In the genomic region with DNA sequence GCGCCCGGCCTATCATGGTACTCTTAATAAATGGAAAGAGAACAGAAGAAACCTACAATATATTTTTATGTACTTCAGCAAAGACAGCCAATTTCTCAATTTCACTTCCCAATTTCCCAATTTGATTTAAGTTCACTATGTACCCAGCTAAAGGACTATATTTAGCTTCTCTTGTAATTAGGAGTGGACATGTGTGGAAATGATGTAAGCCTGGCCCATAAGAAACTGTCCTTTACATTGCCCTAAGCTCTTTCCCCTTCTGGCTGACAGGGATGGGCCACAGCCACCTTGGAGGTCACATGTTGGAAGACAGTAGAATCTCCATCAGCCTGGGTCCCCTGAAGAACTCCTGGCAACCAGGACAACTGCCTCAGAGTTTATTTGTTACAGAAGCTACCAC, we compare ENCODE assay signal across 21 cellular contexts. TPM values are rescaled to one million over a fixed set of nuclear protein-coding genes. Genes with fewer than 3 reads are reported as not detected.
DNase-seq lines count a peak whose midpoint lies in the region; ATAC-seq lines count a peak whose summit lies in the region.
"Had no signal": no experiment of that assay in that cellular context is flagged by ENCODE, and none has a peak within 500 bp of the region (broad histone marks: within the 10 kb centered on the region; RNA-seq: fewer than 3 reads in every experiment).

No MANE protein-coding gene starts in this region.

- ATAC-seq in central memory CD8-positive, alpha-beta T cell (replicated peaks; ENCODE audit: extremely low read depth, poor library complexity, severe bottlenecking) = no peak
- ATAC-seq: activated CD4-positive, CD25-positive, alpha-beta regulatory T cell treated with anti-CD3 and anti-CD28 coated beads, Interleukin-2, amount 50 U/mL, for 24 hours; activated T-cell treated with anti-CD3 and anti-CD28 coated beads, Interleukin-2, amount 50 U/mL, for 4 hours; SK-N-SH treated with all-trans-retinoic acid at 6 μM for 48 hours had no signal

- H3K36me3 Mint-ChIP-seq in central memory CD8-positive, alpha-beta T cell (ENCODE audit: insufficient read depth) = peaks cover 54% of the 10 kb centered on the region
- peaks cover 8 to 55% (median 11%) of the 10 kb centered on the region in 3 donors for H3K36me3 Mint-ChIP-seq in immature natural killer cell

- DNase-seq in NOMO-1 (lab: John Stamatoyannopoulos, UW; ENCODE audit: unreplicated experiment in 2 of 2) (peak; percentile 63 to 88), pons (ENCODE audit: low spot score) (peak; percentile 20), immature natural killer cell (no peak), activated gamma-delta T cell (lab: John Stamatoyannopoulos, UW) (no peak)
- DNase-seq in central memory CD8-positive, alpha-beta T cell (ENCODE audit: low spot score in 2 of 2) = no peak
- DNase-seq: activated naive CD4-positive, alpha-beta T cell treated with anti-CD3 and anti-CD28 coated beads, Interleukin-2, amount 50 U/mL, for 16 hours; activated T-cell treated with anti-CD3 and anti-CD28 coated beads, Interleukin-2, amount 50 U/mL, for 4 hours; COR-L47; DND-41; H7; hypothalamus; NCI-H1436; NCI-H2171; NCI-H748 treated with DMSO at 0.1 percent for 48 hours; posterior cingulate gyrus; small intestine; stimulated activated CD4-positive, alpha-beta T cell treated with anti-CD3 and anti-CD28 coated beads, Interleukin-2, amount 100 ng/mL, for 48 hours; T1000 had no signal

- H3K4me3 Mint-ChIP-seq in central memory CD8-positive, alpha-beta T cell = no peak overlapping the region
- no peak overlapping the region for H3K4me3 Mint-ChIP-seq in immature natural killer cell
- H3K4me3 Mint-ChIP-seq: activated T-cell treated with anti-CD3 and anti-CD28 coated beads, Interleukin-2, amount 50 U/mL, for 4 hours; nephron had no signal

- H3K9me3 Mint-ChIP-seq in central memory CD8-positive, alpha-beta T cell = no peaks in the 10 kb centered on the region
- H3K9me3 Mint-ChIP-seq in immature natural killer cell = no peaks in the 10 kb centered on the region
- H3K9me3 Mint-ChIP-seq: activated T-cell treated with anti-CD3 and anti-CD28 coated beads, Interleukin-2, amount 50 U/mL, for 4 hours; nephron had no signal

- no peaks in the 10 kb centered on the region for H3K27me3 Mint-ChIP-seq in central memory CD8-positive, alpha-beta T cell
- peaks cover 0 to 2% (median 0%) of the 10 kb centered on the region in 3 donors for H3K27me3 Mint-ChIP-seq in immature natural killer cell (ENCODE audit: low read depth in 3 of 3)

- H3K4me1 Mint-ChIP-seq in central memory CD8-positive, alpha-beta T cell = peaks cover 37% of the 10 kb centered on the region
- H3K4me1 Mint-ChIP-seq in immature natural killer cell = peaks cover 12 to 78% of the 10 kb centered on the region in 2 donors

- H3K27ac Mint-ChIP-seq in central memory CD8-positive, alpha-beta T cell (ENCODE audit: low read depth) = peak overlapping the region; percentile 53
- H3K27ac Mint-ChIP-seq in immature natural killer cell = no peak overlapping the region
- H3K27ac Mint-ChIP-seq: nephron had no signal

RNA-seq across cellular contexts. Expression of a gene that starts 6.2 kb away (rescaled TPM):
- 10 to 100 TPM in 1 of 3 donors, 1 to 10 TPM in 2; 6.5 to 21.6 (median 8.7) TPM for polyA plus RNA-seq in immature natural killer cell

RNA-seq across cellular contexts. Expression of a gene that starts 11.5 kb away (rescaled TPM):
- 10 to 100 TPM; 33.8 to 57.7 (median 41.1) TPM for polyA plus RNA-seq in immature natural killer cell

RNA-seq across cellular contexts. Expression of a gene that starts 41.1 kb away (rescaled TPM):
- 10 to 100 TPM; 54.3 to 78.4 (median 69.4) TPM for polyA plus RNA-seq in immature natural killer cell

Comparison
In these comparisons a context has a peak if more than half of its experiments do, and no peak if none do; other contexts are left out.
1. DNase-seq: peak in NOMO-1 (2 of 2) and pons (single experiment); none in central memory CD8-positive, alpha-beta T cell (0 of 2), immature natural killer cell (0 of 3) and activated gamma-delta T cell (single experiment).